Comparison of ENCODE assay signal across 12 cellular contexts in the genomic region with DNA sequence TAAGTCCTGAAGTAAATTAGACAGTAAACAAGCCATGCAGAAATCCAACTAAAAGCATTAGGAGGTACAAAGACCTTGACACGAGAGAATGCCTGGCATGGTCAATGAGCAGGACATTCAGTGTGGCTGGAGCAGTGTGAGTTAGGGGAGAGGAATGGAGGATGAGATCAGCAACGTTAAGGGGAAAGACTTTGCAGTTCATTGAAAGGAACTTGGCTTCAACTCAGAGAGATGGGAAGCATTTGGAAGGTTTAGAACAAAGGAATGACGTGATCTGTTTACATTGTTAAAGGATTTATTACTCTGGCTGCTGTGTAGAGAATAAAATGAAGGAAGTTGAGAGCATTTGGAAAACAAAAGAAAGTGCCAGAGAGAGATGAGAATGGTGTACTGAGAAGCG.
DNase-seq lines count a peak whose midpoint lies in the region.
"Had no signal": no experiment of that assay in that cellular context is flagged by ENCODE, and none has a peak within 500 bp of the region (broad histone marks: within the 10 kb centered on the region; RNA-seq: fewer than 3 reads in every experiment).

No MANE protein-coding gene starts in this region.

- DNase-seq in NCI-H82 (lab: John Stamatoyannopoulos, UW) (peak; percentile 23), NCI-H82 treated with DMSO at 0.1 percent for 48 hours (lab: John Stamatoyannopoulos, UW; ENCODE audit: unreplicated experiment) (no peak), SJCRH30 (peak; percentile 4 to 27), glomerular endothelial cell (ENCODE audit: extremely low read depth, low read depth, low spot score) (peak; percentile 83), smooth muscle cell of the brain vasculature (ENCODE audit: low read depth, low spot score) (peak; percentile 35), T-helper 2 cell (no peak), RPMI8226 (no peak)
- no peak for DNase-seq in stimulated activated CD4-positive, alpha-beta T cell treated with anti-CD3 and anti-CD28 coated beads, Interleukin-1b, Interleukin-23, amount 100 ng/mL, for 48 hours
- DNase-seq: activated T-cell treated with anti-CD3 and anti-CD28 coated beads, Interleukin-2, amount 50 U/mL, for 4 hours; right cardiac atrium; substantia nigra had no signal

- H3K27ac ChIP-seq in SJCRH30, result no peak overlapping the region
- H3K27ac ChIP-seq: gastroesophageal sphincter had no signal

- H3K27me3 ChIP-seq in SJCRH30, result no peaks in the 10 kb centered on the region
- H3K27me3 ChIP-seq: gastroesophageal sphincter had no signal

- no peak overlapping the region for H3K4me3 ChIP-seq in SJCRH30
- H3K4me3 ChIP-seq: gastroesophageal sphincter had no signal

- H3K9me3 ChIP-seq in SJCRH30 (replicated peaks), result no peaks in the 10 kb centered on the region
- H3K9me3 ChIP-seq: gastroesophageal sphincter had no signal

- H3K36me3 ChIP-seq in SJCRH30, result no peaks in the 10 kb centered on the region
- H3K36me3 ChIP-seq: gastroesophageal sphincter had no signal

- peaks cover 8% of the 10 kb centered on the region for H3K4me1 ChIP-seq in SJCRH30
- H3K4me1 ChIP-seq: gastroesophageal sphincter had no signal

Comparison
In these comparisons a context has a peak if more than half of its experiments do, and no peak if none do; other contexts are left out.
1. DNase-seq: peak in NCI-H82 (single experiment), SJCRH30 (2 of 2), glomerular endothelial cell (single experiment) and smooth muscle cell of the brain vasculature (single experiment); none in NCI-H82 treated with DMSO at 0.1 percent for 48 hours (single experiment), T-helper 2 cell (0 of 5), RPMI8226 (single experiment) and stimulated activated CD4-positive, alpha-beta T cell treated with anti-CD3 and anti-CD28 coated beads, Interleukin-1b, Interleukin-23, amount 100 ng/mL, for 48 hours (single experiment).